ENCODE assay signal across 8 cellular contexts in the genomic region with DNA sequence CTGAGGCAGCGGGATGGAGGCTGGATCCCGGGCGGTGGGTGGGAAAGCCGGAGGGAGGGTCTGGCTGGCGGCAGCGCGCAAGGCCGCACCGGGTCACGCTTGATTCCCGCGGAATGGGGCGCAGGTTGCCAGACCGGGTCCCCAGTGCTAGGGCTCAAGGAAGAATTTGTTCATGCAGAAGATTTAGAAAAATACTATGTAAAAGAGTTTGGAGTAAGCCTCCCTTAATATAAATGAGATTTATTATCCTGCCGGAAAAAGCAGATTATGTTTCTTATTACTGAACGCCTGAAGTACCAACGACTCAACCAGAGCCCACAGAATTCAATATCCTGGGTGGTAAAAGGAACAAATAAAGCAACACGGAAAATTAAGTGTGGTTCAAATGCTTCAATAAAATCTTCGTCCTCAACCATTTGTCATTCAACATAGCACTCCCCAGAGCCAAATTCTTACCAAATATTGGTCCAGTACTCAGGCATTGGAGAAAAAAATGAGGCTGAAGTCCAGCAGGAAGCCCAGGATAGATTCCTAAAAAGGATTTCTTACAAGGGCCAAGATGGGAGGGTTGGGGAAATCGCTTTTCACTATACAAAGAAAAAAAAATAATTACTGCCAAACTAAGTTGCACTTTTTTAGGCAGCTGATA. TPM values are rescaled to one million over a fixed set of nuclear protein-coding genes. Genes with fewer than 3 reads are reported as not detected.
A peak's percentile ranks its signal among the peaks of the same experiment; 100 is the strongest.
DNase-seq lines count a peak whose midpoint lies in the region; ATAC-seq, FAIRE-seq and TF ChIP-seq lines count a peak whose summit lies in the region.

No MANE protein-coding gene starts in this region.

- no peak for DNase-seq in activated CD4-positive, alpha-beta T cell treated with anti-CD3 and anti-CD28 coated beads for 36 hours
- no peak for DNase-seq in activated CD4-positive, alpha-beta T cell treated with anti-CD3 and anti-CD28 coated beads for 1 hour
- DNase-seq in astrocyte (ENCODE audit: low read depth) (peak; percentile 8), type B pancreatic cell (ENCODE audit: extremely low spot score, unreplicated experiment) (no peak), CD1c-positive myeloid dendritic cell (ENCODE audit: extremely low spot score) (no peak), NCI-H2171 (lab: John Stamatoyannopoulos, UW) (no peak)

- H3K4me1 Mint-ChIP-seq in activated CD4-positive, alpha-beta T cell treated with anti-CD3 and anti-CD28 coated beads for 36 hours, result peaks cover 17% of the 10 kb centered on the region
- H3K4me1 Mint-ChIP-seq in astrocyte (ENCODE audit: low read depth, unreplicated experiment) (no peaks in the 10 kb centered on the region), type B pancreatic cell (ENCODE audit: unreplicated experiment) (peaks cover 10% of the 10 kb centered on the region)

- 1% methylated on average over 20 of the region's 20 CpGs for WGBS in liver

- no peaks in the 10 kb centered on the region for H3K36me3 Mint-ChIP-seq in activated CD4-positive, alpha-beta T cell treated with anti-CD3 and anti-CD28 coated beads for 36 hours (ENCODE audit: low read depth)
- H3K36me3 Mint-ChIP-seq in astrocyte (ENCODE audit: low read depth, unreplicated experiment) (peaks cover 2% of the 10 kb centered on the region), type B pancreatic cell (no peaks in the 10 kb centered on the region)

- H3K9me3 ChIP-seq in HUES6 (ENCODE audit: control insufficient read depth, insufficient read depth, low read depth, low read length) (0 out of 2 replicates have a peak, but pooled peaks cover 3% of the 10 kb centered on the region), astrocyte (ENCODE audit: insufficient read depth, low read depth, low read length) (no peaks in the 10 kb centered on the region), liver (ENCODE audit: control insufficient read depth in 4 of 4, low read length in 3 of 4) (no peaks in the 10 kb centered on the region)

- no peaks in the 10 kb centered on the region for H3K36me3 ChIP-seq in HUES6 (ENCODE audit: control insufficient read depth, insufficient read depth, low read length)
- H3K36me3 ChIP-seq in astrocyte (ENCODE audit: insufficient read depth, low read length), result no peaks in the 10 kb centered on the region
- no peaks in the 10 kb centered on the region for H3K36me3 ChIP-seq in liver (ENCODE audit: control insufficient read depth in 4 of 4, insufficient read depth in 3 of 4, low read depth in 1 of 4, low read length in 3 of 4)

- peak; percentile 9 for FAIRE-seq in astrocyte (lab: Jason Lieb, UNC)

- H3K4me3 ChIP-seq in HUES6 (ENCODE audit: low read depth, low read length) (peak overlapping the region; percentile 81), astrocyte (ENCODE audit: insufficient read depth, low read depth, low read length) (peak overlapping the region; percentile 69), liver (ENCODE audit: low read depth in 1 of 3, low read length in 3 of 3) (peak overlapping the region; percentile 51 to 87 (median 84))

- CTCF ChIA-PET in activated CD4-positive, alpha-beta T cell treated with anti-CD3 and anti-CD28 coated beads for 36 hours (lab: Charles Lee), result interaction anchor here (0.6 kb wide), 1 partner anchor 319 kb away, joined by 3 read pairs; no protein-coding TSS in a partner anchor

- H3K4me2 ChIP-seq in astrocyte (ENCODE audit: low read length), result peak overlapping the region; percentile 83

- H2AFZ ChIP-seq in astrocyte (ENCODE audit: low read depth, low read length), result peak overlapping the region; percentile 75

- no peaks in the 10 kb centered on the region for H3K27me3 Mint-ChIP-seq in activated CD4-positive, alpha-beta T cell treated with anti-CD3 and anti-CD28 coated beads for 36 hours
- H3K27me3 Mint-ChIP-seq in astrocyte (ENCODE audit: low read depth, unreplicated experiment), result no peaks in the 10 kb centered on the region
- no peaks in the 10 kb centered on the region for H3K27me3 Mint-ChIP-seq in type B pancreatic cell

- H3K27ac ChIP-seq in HUES6 (ENCODE audit: low read depth, low read length) (peak overlapping the region; percentile 58), astrocyte (ENCODE audit: low read depth, low read length) (peak overlapping the region; percentile 84), liver (ENCODE audit: low read depth in 1 of 2, low read length in 2 of 2) (peak overlapping the region; percentile 90 to 99)

- peak overlapping the region; percentile 97 for H3K4me3 Mint-ChIP-seq in activated CD4-positive, alpha-beta T cell treated with anti-CD3 and anti-CD28 coated beads for 36 hours
- peak overlapping the region; percentile 90 for H3K4me3 Mint-ChIP-seq in astrocyte (ENCODE audit: unreplicated experiment)
- H3K4me3 Mint-ChIP-seq in type B pancreatic cell, result peak overlapping the region; percentile 98

- H3K79me2 ChIP-seq in astrocyte (ENCODE audit: insufficient read depth, low read length), result no peaks in the 10 kb centered on the region

- POLR2A ChIA-PET in activated CD4-positive, alpha-beta T cell treated with anti-CD3 and anti-CD28 coated beads for 36 hours (lab: Charles Lee), result interaction anchor here (0.6 kb wide), 1 partner anchor 55 kb away, joined by 5 read pairs; no protein-coding TSS in a partner anchor

- peak overlapping the region; percentile 98 for H3K27ac Mint-ChIP-seq in activated CD4-positive, alpha-beta T cell treated with anti-CD3 and anti-CD28 coated beads for 36 hours
- H3K27ac Mint-ChIP-seq in astrocyte (ENCODE audit: unreplicated experiment) (peak overlapping the region; percentile 83), type B pancreatic cell (peak overlapping the region; percentile 99)

- TF ChIP-seq RAD21 in liver (IDR thresholded peaks at IDR 0.05), result no peak

- H3K4me1 ChIP-seq in HUES6 (ENCODE audit: control insufficient read depth, insufficient read depth, low read length) (0 out of 2 replicates have a peak, but pooled peaks cover 3% of the 10 kb centered on the region), astrocyte (ENCODE audit: insufficient read depth, low read length) (peaks cover 6% of the 10 kb centered on the region), liver (ENCODE audit: control insufficient read depth in 4 of 4, insufficient read depth in 4 of 4, low read length in 3 of 4) (peaks cover 0 to 8% (median 2%) of the 10 kb centered on the region in 4 donors)

- H3K9ac ChIP-seq in HUES6 (ENCODE audit: low read length) (peak overlapping the region; percentile 75), astrocyte (ENCODE audit: low read length) (peak overlapping the region; percentile 88), liver (ENCODE audit: low read depth in 1 of 2, low read length in 2 of 2) (peak overlapping the region; percentile 93 to 95)

- H4K20me1 ChIP-seq in astrocyte (ENCODE audit: insufficient read depth, low read length), result no peaks in the 10 kb centered on the region

- intact Hi-C loops in activated CD4-positive, alpha-beta T cell treated with anti-CD3 and anti-CD28 coated beads for 36 hours (cut with DNase I, micrococcal nuclease), result loop anchor here (1.0 to 10.0 kb wide), 4 partner anchors 17 to 1616 kb away; a partner anchor contains a TSS

- ATAC-seq in activated CD4-positive, alpha-beta T cell treated with anti-CD3 and anti-CD28 coated beads for 36 hours, result no peak

- peaks cover 5% of the 10 kb centered on the region for H3K9me3 Mint-ChIP-seq in activated CD4-positive, alpha-beta T cell treated with anti-CD3 and anti-CD28 coated beads for 36 hours (ENCODE audit: low read depth)
- H3K9me3 Mint-ChIP-seq in astrocyte (ENCODE audit: unreplicated experiment) (no peaks in the 10 kb centered on the region), type B pancreatic cell (no peaks in the 10 kb centered on the region)

- H3K27me3 ChIP-seq in HUES6 (ENCODE audit: control insufficient read depth, insufficient read depth, low read length) (no peaks in the 10 kb centered on the region), astrocyte (ENCODE audit: insufficient read depth, low read length) (no peaks in the 10 kb centered on the region), liver (ENCODE audit: control insufficient read depth in 4 of 4, insufficient read depth in 4 of 4, low read length in 3 of 4) (no peaks in the 10 kb centered on the region)

- no peak for TF ChIP-seq CTCF in astrocyte (IDR thresholded peaks at IDR 0.05; ENCODE audit: insufficient read depth, low read depth, low read length)
- no peak for TF ChIP-seq CTCF in liver (IDR thresholded peaks at IDR 0.05; ENCODE audit: low read depth, low read length, missing input control)
- no peak for TF ChIP-seq CTCF in type B pancreatic cell (conservative IDR thresholded peaks at IDR 0.05)

TF ChIP-seq in liver, 16 proteins besides CTCF, POLR2A, EP300 and RAD21 (continues in another document):
- no peak for TF ChIP-seq HNF4G (IDR thresholded peaks at IDR 0.05)
- TF ChIP-seq, protein P1, sequence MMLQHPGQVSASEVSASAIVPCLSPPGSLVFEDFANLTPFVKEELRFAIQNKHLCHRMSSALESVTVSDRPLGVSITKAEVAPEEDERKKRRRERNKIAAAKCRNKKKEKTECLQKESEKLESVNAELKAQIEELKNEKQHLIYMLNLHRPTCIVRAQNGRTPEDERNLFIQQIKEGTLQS (IDR thresholded peaks at IDR 0.05), result no peak
- peak; percentile 28 to 55 for TF ChIP-seq HNF4A (conservative IDR thresholded peaks at IDR 0.05)
- TF ChIP-seq YY1 (IDR thresholded peaks at IDR 0.05), result no peak
- no peak for TF ChIP-seq GABPA (IDR thresholded peaks at IDR 0.05 in 1 of 2, conservative IDR thresholded peaks at IDR 0.05 in 1 of 2)
- TF ChIP-seq JUND (IDR thresholded peaks at IDR 0.05), result no peak

RNA-seq across cellular contexts. Expression of a gene that starts 1.2 kb away (rescaled TPM):
- 1 to 10 TPM; 5.2 to 6.4 TPM for total RNA-seq in activated CD4-positive, alpha-beta T cell treated with anti-CD3 and anti-CD28 coated beads for 36 hours
- total RNA-seq in astrocyte (19.7 and 21.4 TPM in 2 replicates), liver (10 to 100 TPM in 1 of 2 donors, 1 to 10 TPM in 1; 8.4 to 83.2 TPM), type B pancreatic cell (ENCODE audit: low replicate concordance) (7.6 and 14.4 TPM in 2 replicates)
- polyA plus RNA-seq in liver, result 10 to 100 TPM in 1 of 2 donors, under 1 TPM in 1; 0.88 to 32.3 TPM
